In the genomic region with DNA sequence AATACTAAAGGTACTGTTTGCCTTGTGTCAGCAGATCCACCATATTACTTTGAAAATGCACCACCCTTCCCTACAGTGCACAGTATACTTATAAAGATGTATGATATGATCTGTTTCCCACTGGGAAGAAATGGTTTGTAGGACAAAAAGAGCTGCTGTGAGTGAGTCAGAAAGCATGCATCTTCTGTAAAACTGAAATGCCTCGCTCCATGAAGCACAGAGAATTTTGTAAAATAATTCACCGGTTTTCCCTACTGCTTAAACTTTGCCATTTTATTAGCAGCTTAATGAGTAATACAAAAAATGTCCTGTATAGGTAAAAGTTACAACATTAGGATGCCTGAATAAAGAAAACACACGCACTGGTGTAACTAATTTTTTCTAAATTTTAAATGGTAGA, we compare ENCODE assay signal across 32 cellular contexts.
"Had no signal": no experiment of that assay in that cellular context is flagged by ENCODE, and none has a peak within 500 bp of the region (broad histone marks: within the 10 kb centered on the region; RNA-seq: fewer than 3 reads in every experiment).

No MANE protein-coding gene starts in this region.

- DNase-seq: activated CD4-positive, alpha-beta memory T cell treated with anti-CD3 and anti-CD28 coated beads, Interleukin-2, amount 10 ng/mL, durations not matched to agents 7 days and 5 days; activated CD4-positive, alpha-beta T cell treated with anti-CD3 and anti-CD28 coated beads for 1 hour; activated CD4-positive, alpha-beta T cell treated with anti-CD3 and anti-CD28 coated beads for 48 hours; activated CD4-positive, CD25-positive, alpha-beta regulatory T cell; activated CD8-positive, alpha-beta memory T cell treated with anti-CD3 and anti-CD28 coated beads for 24 hours; activated CD8-positive, alpha-beta memory T cell treated with anti-CD3 and anti-CD28 coated beads, Interleukin-2, amount 10 ng/mL, durations not matched to agents 7 days and 5 days; activated CD8-positive, alpha-beta memory T cell treated with anti-CD3 and anti-CD28 coated beads, Interleukin-2, amount 50 U/mL, for 48 hours; activated effector memory CD4-positive, alpha-beta T cell treated with anti-CD3 and anti-CD28 coated beads, Interleukin-2, amount 50 U/mL, for 16 hours; activated naive CD4-positive, alpha-beta T cell; activated naive CD4-positive, alpha-beta T cell treated with anti-CD3 and anti-CD28 coated beads, Interleukin-2, amount 50 U/mL, for 16 hours; activated naive CD8-positive, alpha-beta T cell treated with anti-CD3 and anti-CD28 coated beads for 36 hours; activated T-cell treated with anti-CD3 and anti-CD28 coated beads, Interleukin-2, amount 50 U/mL, for 48 hours; amniotic stem cell; Karpas-422; KBM-7; MG63; NCI-H1048; NCI-H1105 treated with DMSO at 0.1 percent for 48 hours; NCI-H1436 treated with DMSO at 0.1 percent for 48 hours; NCI-H1694 treated with DMSO at 0.1 percent for 48 hours; NCI-H2029; NCI-H510A; NCI-H526; NCI-H748 treated with DMSO at 0.1 percent for 48 hours; NK-92 treated with Interleukin-12 subunit alpha and Interleukin-12 subunit beta, amount 100 ng/mL, for 24 hours; PC-9; Right ventricle myocardium superior; SW 1271; T-helper 1 cell; T-helper 2 cell; T-helper 9 cell; WERI-Rb-1 had no signal
